In the genomic region with DNA sequence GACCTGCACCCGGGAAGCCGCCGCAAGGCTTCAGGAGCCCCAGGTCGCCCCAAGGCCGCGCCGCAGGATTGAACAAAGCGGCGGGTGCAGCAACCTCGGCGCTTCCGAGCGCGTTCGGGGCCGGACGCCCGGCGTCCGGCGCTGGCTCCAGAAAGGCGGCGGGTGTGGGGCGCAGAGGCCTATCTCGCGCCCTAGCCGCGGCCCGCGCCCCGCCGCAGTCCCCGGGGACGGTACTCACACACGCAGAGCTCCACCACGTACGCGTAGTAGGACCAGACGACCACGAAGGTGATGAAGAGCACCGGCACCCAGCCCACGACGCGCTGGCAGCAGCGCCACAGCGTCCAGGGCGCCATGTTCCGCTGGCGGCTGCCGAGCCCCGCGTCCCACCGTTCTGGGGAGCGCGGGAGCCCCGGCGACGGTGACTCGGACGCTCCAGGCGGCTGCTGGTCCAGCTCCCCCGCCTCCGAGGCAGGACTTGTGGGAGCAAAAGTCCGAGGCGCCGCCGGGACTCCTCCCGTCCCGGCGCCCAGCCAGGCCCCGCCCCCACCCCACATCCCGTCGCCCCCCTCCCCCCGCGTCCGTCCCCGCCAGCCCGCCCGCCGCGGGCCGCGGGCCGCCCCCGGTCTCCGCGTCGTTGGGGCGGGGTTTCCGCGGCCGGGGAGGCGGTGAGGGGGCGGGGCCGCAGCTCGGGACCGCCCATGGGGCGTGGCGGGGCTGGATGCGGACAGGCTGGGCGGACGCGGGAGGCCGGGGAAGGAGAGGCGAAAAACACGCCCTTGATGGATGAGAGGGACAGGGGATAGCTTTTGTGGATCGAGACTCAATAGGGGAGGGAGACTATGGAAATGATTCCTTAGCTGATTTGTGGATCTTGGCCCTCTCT, we compare ENCODE assay signal across 8 cellular contexts. TPM values are rescaled to one million over a fixed set of nuclear protein-coding genes. Genes with fewer than 3 reads are reported as not detected.
DNase-seq lines count a peak whose midpoint lies in the region; ATAC-seq and TF ChIP-seq lines count a peak whose summit lies in the region.

A gene with protein sequence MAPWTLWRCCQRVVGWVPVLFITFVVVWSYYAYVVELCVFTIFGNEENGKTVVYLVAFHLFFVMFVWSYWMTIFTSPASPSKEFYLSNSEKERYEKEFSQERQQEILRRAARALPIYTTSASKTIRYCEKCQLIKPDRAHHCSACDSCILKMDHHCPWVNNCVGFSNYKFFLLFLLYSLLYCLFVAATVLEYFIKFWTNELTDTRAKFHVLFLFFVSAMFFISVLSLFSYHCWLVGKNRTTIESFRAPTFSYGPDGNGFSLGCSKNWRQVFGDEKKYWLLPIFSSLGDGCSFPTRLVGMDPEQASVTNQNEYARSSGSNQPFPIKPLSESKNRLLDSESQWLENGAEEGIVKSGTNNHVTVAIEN (minus strand): TSS at position 488 of the 886 bp plus-strand sequence. CDS start 132 bp downstream, at position 356.

- no peak for DNase-seq in AG09309 (ENCODE audit: low read depth)
- DNase-seq in NCI-H510A treated with DMSO at 0.1 percent for 48 hours (lab: John Stamatoyannopoulos, UW): peak; percentile 43
- peak; percentile 86 for DNase-seq in activated CD4-positive, alpha-beta T cell treated with anti-CD3 and anti-CD28 coated beads, Interleukin-2, amount 10 ng/mL, durations not matched to agents 7 days and 5 days
- DNase-seq in coronary artery (ENCODE audit: low spot score): peak; percentile 90
- DNase-seq in left kidney (ENCODE audit: low read depth, low spot score): peak; percentile 93
- DNase-seq in stimulated activated CD4-positive, alpha-beta T cell treated with anti-CD3 and anti-CD28 coated beads, Interleukin-2, amount 100 ng/mL, for 24 hours: peak; percentile 94

- H3K27me3 Mint-ChIP-seq in activated CD4-positive, alpha-beta T cell treated with anti-CD3 and anti-CD28 coated beads, Interleukin-2, amount 10 ng/mL, durations not matched to agents 7 days and 5 days: no peaks in the 10 kb centered on the region

- CTCF ChIA-PET in activated CD4-positive, alpha-beta T cell treated with anti-CD3 and anti-CD28 coated beads, Interleukin-2, amount 10 ng/mL, durations not matched to agents 7 days and 5 days (lab: Charles Lee): interaction anchor here (0.6 to 1.2 kb wide), 6 partner anchors 9 to 256 kb away, joined by 3 to 4 read pairs (median 3); no protein-coding TSS in a partner anchor

- TF ChIP-seq CTCF in AG09309 (IDR thresholded peaks at IDR 0.05; ENCODE audit: control insufficient read depth, insufficient read depth, low read depth, low read length, missing control alignments): no peak
- TF ChIP-seq CTCF in coronary artery (IDR thresholded peaks at IDR 0.05): no peak

- H3K36me3 Mint-ChIP-seq in activated CD4-positive, alpha-beta T cell treated with anti-CD3 and anti-CD28 coated beads, Interleukin-2, amount 10 ng/mL, durations not matched to agents 7 days and 5 days (ENCODE audit: low read depth): peaks cover 15% of the 10 kb centered on the region

- H3K27ac Mint-ChIP-seq in activated CD4-positive, alpha-beta T cell treated with anti-CD3 and anti-CD28 coated beads, Interleukin-2, amount 10 ng/mL, durations not matched to agents 7 days and 5 days: peak within 1 kb of the TSS; percentile 95

- POLR2A ChIA-PET in activated CD4-positive, alpha-beta T cell treated with anti-CD3 and anti-CD28 coated beads, Interleukin-2, amount 10 ng/mL, durations not matched to agents 7 days and 5 days (lab: Charles Lee): interaction anchor here (1.0 kb wide), 1 partner anchor 283 kb away, joined by 5 read pairs; a partner anchor contains a TSS

- H3K9me3 Mint-ChIP-seq in activated CD4-positive, alpha-beta T cell treated with anti-CD3 and anti-CD28 coated beads, Interleukin-2, amount 10 ng/mL, durations not matched to agents 7 days and 5 days: peaks cover 11% of the 10 kb centered on the region

- H3K4me3 ChIP-seq in AG09309 (ENCODE audit: control insufficient read depth, low read depth, low read length) (peak within 1 kb of the TSS; percentile 91), coronary artery (peak within 1 kb of the TSS; percentile 81)

- H3K27ac ChIP-seq in coronary artery: peak within 1 kb of the TSS; percentile 92 to 94

- H3K4me1 Mint-ChIP-seq in activated CD4-positive, alpha-beta T cell treated with anti-CD3 and anti-CD28 coated beads, Interleukin-2, amount 10 ng/mL, durations not matched to agents 7 days and 5 days: peaks cover 37% of the 10 kb centered on the region

- H3K4me3 Mint-ChIP-seq in activated CD4-positive, alpha-beta T cell treated with anti-CD3 and anti-CD28 coated beads, Interleukin-2, amount 10 ng/mL, durations not matched to agents 7 days and 5 days: peak within 1 kb of the TSS; percentile 96

- ATAC-seq in GM18873 (IDR thresholded peaks at IDR 0.05; ENCODE audit: low FRiP score, unreplicated experiment) (peak; percentile 58), HG03139 (IDR thresholded peaks at IDR 0.05; ENCODE audit: unreplicated experiment) (peak; percentile 87)

RNA-seq across cellular contexts. Expression of the gene that starts here (rescaled TPM):
- total RNA-seq in activated CD4-positive, alpha-beta T cell treated with anti-CD3 and anti-CD28 coated beads, Interleukin-2, amount 10 ng/mL, durations not matched to agents 7 days and 5 days: 10 to 100 TPM; 84.7 to 85.0 TPM
